Comparison of ENCODE assay signal across 21 cellular contexts in the genomic region with DNA sequence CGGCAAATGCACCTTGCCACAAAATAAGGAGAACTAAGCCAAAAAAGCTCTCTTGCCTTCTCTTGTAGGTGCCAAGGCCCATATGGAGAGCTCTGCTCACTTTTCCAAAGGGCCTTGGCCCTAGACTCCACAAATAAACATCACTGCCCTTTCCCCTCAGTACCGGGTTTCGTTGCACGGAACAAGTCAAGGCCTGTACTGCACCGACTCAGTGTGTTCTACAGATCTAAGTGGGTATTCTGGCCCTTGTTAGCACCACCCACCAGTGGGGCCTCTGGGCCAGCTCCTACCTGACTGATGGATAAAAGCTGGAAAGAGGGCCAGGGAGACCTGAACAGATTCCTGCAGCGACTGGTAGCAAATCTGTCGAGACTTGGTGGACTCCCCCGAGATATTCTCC. TPM values are rescaled to one million over a fixed set of nuclear protein-coding genes. Genes with fewer than 3 reads are reported as not detected.
DNase-seq lines count a peak whose midpoint lies in the region; ATAC-seq and TF ChIP-seq lines count a peak whose summit lies in the region.
"Had no signal": no experiment of that assay in that cellular context is flagged by ENCODE, and none has a peak within 500 bp of the region (broad histone marks: within the 10 kb centered on the region; RNA-seq: fewer than 3 reads in every experiment).

No MANE protein-coding gene starts in this region.

- no peak for ATAC-seq in IMR-90 (ENCODE audit: low read depth)
- no peak for ATAC-seq in activated naive CD8-positive, alpha-beta T cell treated with anti-CD3 and anti-CD28 coated beads, Interleukin-2, amount 50 U/mL, for 24 hours
- no peak for ATAC-seq in GM21723 (IDR thresholded peaks at IDR 0.05; ENCODE audit: unreplicated experiment)
- no peak for ATAC-seq in GM18505 (IDR thresholded peaks at IDR 0.05; ENCODE audit: unreplicated experiment)
- ATAC-seq: HCT116, K562, left colon had no signal

- H3K9ac ChIP-seq in IMR-90 (ENCODE audit: low read depth, low read length) = no peak overlapping the region

- peaks cover 19% of the 10 kb centered on the region for H4K20me1 ChIP-seq in IMR-90 (ENCODE audit: insufficient read depth, low read length)

- no peak overlapping the region for H4K5ac ChIP-seq in IMR-90 (ENCODE audit: low read depth, low read length)

- H3K27ac Mint-ChIP-seq in CD14-positive monocyte = peak overlapping the region in 4 of 7 donors; percentile 28 to 73 (median 48)
- peak overlapping the region; percentile 33 for H3K27ac Mint-ChIP-seq in activated naive CD8-positive, alpha-beta T cell treated with anti-CD3 and anti-CD28 coated beads, Interleukin-2, amount 50 U/mL, for 24 hours
- H3K27ac Mint-ChIP-seq: activated naive CD8-positive, alpha-beta T cell treated with anti-CD3 and anti-CD28 coated beads, Interleukin-2, amount 10 ng/mL, durations not matched to agents 7 days and 5 days; progenitor cell of endocrine pancreas had no signal

- peak overlapping the region; percentile 15; the same call in 1 of the 2 replicates for H3K27ac ChIP-seq in IMR-90 (ENCODE audit: insufficient read depth, low read length)
- H3K27ac ChIP-seq: colonic mucosa had no signal

- no peak for TF ChIP-seq RAD21 in IMR-90 (IDR thresholded peaks at IDR 0.05; ENCODE audit: low read length)

- no peak overlapping the region for H2BK20ac ChIP-seq in IMR-90 (ENCODE audit: low read depth, low read length)

- no peak overlapping the region for H3K14ac ChIP-seq in IMR-90 (replicated peaks; ENCODE audit: low read depth, low read length)

- no peak overlapping the region for H2AFZ ChIP-seq in IMR-90 (replicated peaks; ENCODE audit: low read length, poor library complexity)

- POLR2A ChIA-PET in IMR-90 (lab: Charles Lee; ENCODE audit: unreplicated experiment) = no interaction called here

- peaks cover 0 to 2% (median 0%) of the 10 kb centered on the region in 3 donors for H3K27me3 Mint-ChIP-seq in CD14-positive monocyte (ENCODE audit: low read depth in 3 of 3)
- H3K27me3 Mint-ChIP-seq in activated naive CD8-positive, alpha-beta T cell treated with anti-CD3 and anti-CD28 coated beads, Interleukin-2, amount 50 U/mL, for 24 hours = no peaks in the 10 kb centered on the region
- H3K27me3 Mint-ChIP-seq: activated naive CD8-positive, alpha-beta T cell treated with anti-CD3 and anti-CD28 coated beads, Interleukin-2, amount 10 ng/mL, durations not matched to agents 7 days and 5 days; progenitor cell of endocrine pancreas had no signal

- H3K4me3 Mint-ChIP-seq in CD14-positive monocyte = no peak overlapping the region
- no peak overlapping the region for H3K4me3 Mint-ChIP-seq in activated naive CD8-positive, alpha-beta T cell treated with anti-CD3 and anti-CD28 coated beads, Interleukin-2, amount 50 U/mL, for 24 hours
- H3K4me3 Mint-ChIP-seq: activated naive CD8-positive, alpha-beta T cell treated with anti-CD3 and anti-CD28 coated beads, Interleukin-2, amount 10 ng/mL, durations not matched to agents 7 days and 5 days; mesothelial cell of epicardium had no signal

- no peak overlapping the region for H2AK5ac ChIP-seq in IMR-90 (ENCODE audit: low read depth, low read length)

- CTCF ChIA-PET in IMR-90 (lab: Yijun Ruan, JAX) = no interaction called here

- H3K56ac ChIP-seq in IMR-90 (ENCODE audit: extremely low read depth, insufficient read depth, low read length) = no peak overlapping the region

- H3K9me3 ChIP-seq in IMR-90 (ENCODE audit: control insufficient read depth, insufficient read depth, low read length) = no peaks in the 10 kb centered on the region
- H3K9me3 ChIP-seq: colonic mucosa had no signal

- H3K36me3 Mint-ChIP-seq in CD14-positive monocyte = peaks cover 86 to 95% of the 10 kb centered on the region in 2 donors
- peaks cover 70% of the 10 kb centered on the region for H3K36me3 Mint-ChIP-seq in activated naive CD8-positive, alpha-beta T cell treated with anti-CD3 and anti-CD28 coated beads, Interleukin-2, amount 50 U/mL, for 24 hours (ENCODE audit: low read depth)

- dilution Hi-C loops in IMR-90 (cut with HindIII; ENCODE audit: low sequenced_read_pairs, unreplicated experiment) = no loop called here

- no TSS peak for BruUV-seq in IMR-90 (replicated peaks; lab: Mats Ljungman, UMichigan)

- in situ Hi-C loops in IMR-90 (cut with MboI; ENCODE audit: low sequenced_read_pairs) = loop anchor here (10.0 kb wide), 1 partner anchor 58 kb away; no protein-coding TSS in a partner anchor

- no peak overlapping the region for H4K8ac ChIP-seq in IMR-90 (ENCODE audit: low read depth in 2 of 2, low read length in 2 of 2)

- peaks cover 36 to 59% of the 10 kb centered on the region in 2 experiments for H3K79me1 ChIP-seq in IMR-90 (ENCODE audit: low read depth in 1 of 2, low read length in 2 of 2)

- no peak overlapping the region for H4K91ac ChIP-seq in IMR-90 (ENCODE audit: insufficient read depth, low read depth, low read length)

- H3K27me3 ChIP-seq in IMR-90 (ENCODE audit: control insufficient read depth, insufficient read depth, low read length) = no peaks in the 10 kb centered on the region
- H3K27me3 ChIP-seq: colonic mucosa had no signal

- H3K18ac ChIP-seq in IMR-90 (ENCODE audit: low read depth, low read length) = no peak overlapping the region

- H3K4ac ChIP-seq in IMR-90 (ENCODE audit: low read depth, low read length) = no peak overlapping the region

- intact Hi-C loops in CD14-positive monocyte (cut with micrococcal nuclease) (no loop called here), IMR-90 (cut with micrococcal nuclease) (no loop called here)

- TF ChIP-seq POLR2A in IMR-90 (IDR thresholded peaks at IDR 0.05; ENCODE audit: low read depth, low read length) (no peak), GM18505 (IDR thresholded peaks at IDR 0.05; ENCODE audit: borderline replicate concordance, extremely low read depth, insufficient read depth, insufficient read length) (no peak)

- no peak overlapping the region for H2BK5ac ChIP-seq in IMR-90 (ENCODE audit: low read depth, low read length, poor library complexity, severe bottlenecking)

- H3K9me3 Mint-ChIP-seq in CD14-positive monocyte = no peaks in the 10 kb centered on the region
- no peaks in the 10 kb centered on the region for H3K9me3 Mint-ChIP-seq in activated naive CD8-positive, alpha-beta T cell treated with anti-CD3 and anti-CD28 coated beads, Interleukin-2, amount 50 U/mL, for 24 hours
- H3K9me3 Mint-ChIP-seq: activated naive CD8-positive, alpha-beta T cell treated with anti-CD3 and anti-CD28 coated beads, Interleukin-2, amount 10 ng/mL, durations not matched to agents 7 days and 5 days; mesothelial cell of epicardium had no signal

- peaks cover 74% of the 10 kb centered on the region for H3K36me3 ChIP-seq in IMR-90 (ENCODE audit: control insufficient read depth, insufficient read depth, low read length)

- no peak overlapping the region for H3K23ac ChIP-seq in IMR-90 (ENCODE audit: low read depth, low read length)

- no peak overlapping the region for H3K4me3 ChIP-seq in IMR-90 (ENCODE audit: insufficient read depth, low read depth, low read length)
- H3K4me3 ChIP-seq: colonic mucosa, K562 had no signal

- H3K4me2 ChIP-seq in IMR-90 (ENCODE audit: low read depth, low read length) = no peak overlapping the region

- H3K4me1 Mint-ChIP-seq in CD14-positive monocyte = peaks cover 32% of the 10 kb centered on the region
- H3K4me1 Mint-ChIP-seq in activated naive CD8-positive, alpha-beta T cell treated with anti-CD3 and anti-CD28 coated beads, Interleukin-2, amount 50 U/mL, for 24 hours = peaks cover 3% of the 10 kb centered on the region

- H2BK120ac ChIP-seq in IMR-90 (ENCODE audit: low read depth, low read length) = no peak overlapping the region

- peaks cover 15% of the 10 kb centered on the region for H3K9me1 ChIP-seq in IMR-90 (ENCODE audit: insufficient read depth, low read length)

- TF ChIP-seq CTCF in CD14-positive monocyte (IDR thresholded peaks at IDR 0.05) (no peak), IMR-90 (conservative IDR thresholded peaks at IDR 0.05; ENCODE audit: low read depth, low read length) (no peak)

- H2AK9ac ChIP-seq in IMR-90 (replicated peaks; ENCODE audit: low read depth, low read length, poor library complexity) = no peak overlapping the region

- H3K4me1 ChIP-seq in IMR-90 (ENCODE audit: control insufficient read depth, insufficient read depth, low read length) = peaks cover 9% of the 10 kb centered on the region
- H3K4me1 ChIP-seq: colonic mucosa had no signal

- no CpG with 5 or more reads among the region's 8 CpGs for WGBS in IMR-90 (ENCODE audit: extremely low coverage in 2 of 2, insufficient read length in 1 of 2), 2 experiments

- no peak overlapping the region for H2BK15ac ChIP-seq in IMR-90 (ENCODE audit: low read depth, low read length)

- no peak for DNase-seq in CD14-positive monocyte (ENCODE audit: low spot score)
- DNase-seq in IMR-90 = no peak
- no peak for DNase-seq in activated naive CD8-positive, alpha-beta T cell treated with anti-CD3 and anti-CD28 coated beads, Interleukin-2, amount 50 U/mL, for 24 hours
- DNase-seq in islet precursor cell = peak; percentile 17
- DNase-seq in NCI-H2107 treated with DMSO at 0.1 percent for 48 hours (lab: John Stamatoyannopoulos, UW; ENCODE audit: unreplicated experiment) = no peak
- DNase-seq: activated CD4-positive, alpha-beta T cell treated with anti-CD3 and anti-CD28 coated beads for 1 hour; activated naive CD8-positive, alpha-beta T cell treated with anti-CD3 and anti-CD28 coated beads, Interleukin-2, amount 10 ng/mL, durations not matched to agents 7 days and 5 days; colonic mucosa; DMS 273 treated with DMSO at 0.1 percent for 48 hours; head of caudate nucleus; NCI-H1694 treated with DMSO at 0.1 percent for 48 hours; NCI-H226; SHP77 treated with DMSO at 0.1 percent for 48 hours had no signal

TF ChIP-seq in IMR-90, 13 proteins besides CTCF, POLR2A, EP300 and RAD21 (continues in another document):
- TF ChIP-seq CHD1 (IDR thresholded peaks at IDR 0.05; ENCODE audit: low read depth, low read length) = no peak
- TF ChIP-seq MAFK (IDR thresholded peaks at IDR 0.05; ENCODE audit: low read depth, low read length) = no peak
- TF ChIP-seq CEBPB (IDR thresholded peaks at IDR 0.05; ENCODE audit: low read depth, low read length) = no peak
- TF ChIP-seq MXI1 (IDR thresholded peaks at IDR 0.05; ENCODE audit: borderline replicate concordance, low read depth, low read length) = no peak
- no peak for TF ChIP-seq SMC3 (IDR thresholded peaks at IDR 0.05; ENCODE audit: low read depth, low read length)
- TF ChIP-seq RFX5 (IDR thresholded peaks at IDR 0.05; ENCODE audit: low read depth, low read length) = no peak
- no peak for TF ChIP-seq BHLHE40 (IDR thresholded peaks at IDR 0.05; ENCODE audit: low read depth, low read length)

RNA-seq across cellular contexts. Expression of gene GSG1L, which starts 43.7 kb away (rescaled TPM):
- not detected for polyA plus RNA-seq in CD14-positive monocyte
- not detected in 2 replicates for total RNA-seq in IMR-90 (2012; rRNA removed)
- polyA plus RNA-seq in IMR-90 (2012; rRNA removed) = not detected in 2 replicates
- polyA plus RNA-seq in IMR-90 (2012; cell fraction: cytosol; rRNA removed) = not detected in 2 replicates
- polyA plus RNA-seq in IMR-90 (2012; cell fraction: nucleus; rRNA removed; ENCODE audit: low replicate concordance) = 0.05 TPM in 1 of 2 replicates, not detected in the other
- total RNA-seq: activated naive CD8-positive, alpha-beta T cell treated with anti-CD3 and anti-CD28 coated beads, Interleukin-2, amount 10 ng/mL, durations not matched to agents 7 days and 5 days; K562; PC-3 had no signal
- polyA plus RNA-seq: K562 had no signal
